Comparison of ENCODE assay signal across 16 cellular contexts in the genomic region with DNA sequence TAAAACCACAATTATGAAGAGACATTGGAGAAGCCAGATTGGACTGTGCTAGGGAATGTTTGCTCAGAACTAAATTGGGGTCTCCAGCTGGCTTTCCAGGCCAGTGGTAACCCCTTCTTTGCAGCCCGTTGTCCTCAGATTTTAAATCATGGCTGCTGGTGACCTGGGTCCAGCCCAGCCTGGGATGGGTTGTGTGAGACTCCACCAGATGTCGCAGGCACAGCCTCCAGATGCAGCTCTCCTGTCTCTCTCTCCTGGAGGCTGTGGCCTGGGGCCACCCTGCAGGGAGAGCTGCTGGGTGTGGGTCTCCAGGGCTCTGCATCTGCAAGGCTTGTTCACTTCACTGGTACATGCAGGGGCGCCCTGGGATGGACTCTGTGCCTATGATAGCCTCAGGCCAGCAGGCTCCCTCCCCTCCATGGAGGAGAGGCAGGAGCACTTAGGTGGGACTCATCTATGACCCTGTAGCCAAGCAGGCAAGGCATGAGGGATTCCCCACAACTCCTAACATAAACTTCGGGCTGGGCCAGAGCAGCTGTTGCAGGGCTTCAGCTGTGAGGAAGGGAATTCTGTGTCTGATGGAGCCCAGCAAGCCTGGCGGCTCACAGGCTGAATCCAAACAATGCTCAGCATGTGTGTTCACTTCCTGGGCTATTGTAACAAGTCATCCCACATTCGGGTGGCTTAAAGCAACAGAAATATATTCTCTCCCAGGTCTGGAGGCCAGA.
A peak's percentile ranks its signal among the peaks of the same experiment; 100 is the strongest.
DNase-seq lines count a peak whose midpoint lies in the region; ATAC-seq and TF ChIP-seq lines count a peak whose summit lies in the region.
"Had no signal": no experiment of that assay in that cellular context is flagged by ENCODE, and none has a peak within 500 bp of the region (broad histone marks: within the 10 kb centered on the region; RNA-seq: fewer than 3 reads in every experiment).

No MANE protein-coding gene starts in this region.

- peak overlapping the region; percentile 1; the same call in 1 of the 2 replicates for H3K23ac ChIP-seq in IMR-90 (ENCODE audit: low read depth, low read length)

- H3K36me3 ChIP-seq in IMR-90 (ENCODE audit: control insufficient read depth, insufficient read depth, low read length) (no peaks in the 10 kb centered on the region), esophagus muscularis mucosa (no peaks in the 10 kb centered on the region), osteoblast (ENCODE audit: insufficient read depth, low read length) (no peaks in the 10 kb centered on the region)
- H3K36me3 ChIP-seq: suprapubic skin had no signal

- dilution Hi-C loops in IMR-90 (cut with HindIII; ENCODE audit: low sequenced_read_pairs, unreplicated experiment): no loop called here

- H2BK5ac ChIP-seq in IMR-90 (ENCODE audit: low read depth, low read length, poor library complexity, severe bottlenecking): no peak overlapping the region

- H3K4me1 ChIP-seq in IMR-90 (ENCODE audit: control insufficient read depth, insufficient read depth, low read length) (peaks cover 14% of the 10 kb centered on the region; the same call in 1 of the 2 replicates), esophagus muscularis mucosa (peaks cover 15 to 26% (median 21%) of the 10 kb centered on the region in 4 donors), osteoblast (ENCODE audit: insufficient read depth, low read length) (peaks cover 19% of the 10 kb centered on the region)

- peak overlapping the region; percentile 49 for H2AFZ ChIP-seq in IMR-90 (replicated peaks; ENCODE audit: low read length, poor library complexity)
- H2AFZ ChIP-seq in osteoblast (ENCODE audit: low read length): peak overlapping the region; percentile 67

- BruUV-seq in IMR-90 (replicated peaks; lab: Mats Ljungman, UMichigan): no TSS peak

- no peak overlapping the region for H2BK20ac ChIP-seq in IMR-90 (ENCODE audit: low read depth, low read length)

- peak overlapping the region in 1 of 2 experiments; percentile 4; a peak in 1 of 4 replicates for H4K8ac ChIP-seq in IMR-90 (ENCODE audit: low read depth in 2 of 2, low read length in 2 of 2)

- DNase-seq in NCI-H345 (lab: John Stamatoyannopoulos, UW) (peak; percentile 19), NCI-H345 treated with DMSO at 0.1 percent for 48 hours (lab: John Stamatoyannopoulos, UW; ENCODE audit: unreplicated experiment) (no peak), IMR-90 (peak; percentile 83), esophagus muscularis mucosa (ENCODE audit: extremely low spot score) (peak; percentile 80), osteoblast (ENCODE audit: insufficient read length, low spot score, missing footprints) (no peak), kidney glomerular epithelial cell (lab: John Stamatoyannopoulos, UW) (no peak)
- DNase-seq: activated naive CD4-positive, alpha-beta T cell treated with Interleukin-2 at 50 U/mL for 16 hours; caudate nucleus; islet precursor cell; NCI-H1930; NCI-H82; T-helper 17 cell had no signal

- H3K4me2 ChIP-seq in IMR-90 (ENCODE audit: low read depth, low read length) (no peak overlapping the region), osteoblast (ENCODE audit: insufficient read depth, low read length) (no peak overlapping the region)

- H3K9me3 ChIP-seq in IMR-90 (ENCODE audit: control insufficient read depth, insufficient read depth, low read length): no peaks in the 10 kb centered on the region
- H3K9me3 ChIP-seq in esophagus muscularis mucosa: no peaks in the 10 kb centered on the region
- H3K9me3 ChIP-seq in osteoblast (ENCODE audit: low read depth, low read length): no peaks in the 10 kb centered on the region
- H3K9me3 ChIP-seq: suprapubic skin had no signal

- intact Hi-C loops in IMR-90 (cut with micrococcal nuclease) (no loop called here), esophagus muscularis mucosa (cut with DNase I) (no loop called here)

- H3K4ac ChIP-seq in IMR-90 (ENCODE audit: low read depth, low read length): no peak overlapping the region

- POLR2A ChIA-PET in IMR-90 (lab: Charles Lee; ENCODE audit: unreplicated experiment): no interaction called here

- no peak overlapping the region for H3K4me3 ChIP-seq in IMR-90 (ENCODE audit: insufficient read depth, low read depth, low read length)
- no peak overlapping the region for H3K4me3 ChIP-seq in esophagus muscularis mucosa
- H3K4me3 ChIP-seq in osteoblast (ENCODE audit: insufficient read depth, low read length): no peak overlapping the region
- H3K4me3 ChIP-seq: suprapubic skin had no signal

- TF ChIP-seq POLR2A in IMR-90 (IDR thresholded peaks at IDR 0.05; ENCODE audit: low read depth, low read length): no peak
- no peak for TF ChIP-seq POLR2A in esophagus muscularis mucosa (IDR thresholded peaks at IDR 0.05; ENCODE audit: low read depth)

- no peak for TF ChIP-seq RAD21 in IMR-90 (IDR thresholded peaks at IDR 0.05; ENCODE audit: low read length)

- no peak overlapping the region for H3K56ac ChIP-seq in IMR-90 (ENCODE audit: extremely low read depth, insufficient read depth, low read length)

- no peak overlapping the region for H2BK120ac ChIP-seq in IMR-90 (ENCODE audit: low read depth, low read length)

- ATAC-seq in IMR-90 (ENCODE audit: low read depth) (peak; percentile 79), HG03520 (IDR thresholded peaks at IDR 0.05; ENCODE audit: unreplicated experiment) (no peak), GM21381 (IDR thresholded peaks at IDR 0.05; ENCODE audit: unreplicated experiment) (no peak)
- ATAC-seq: activated CD4-positive, CD25-positive, alpha-beta regulatory T cell treated with anti-CD3 and anti-CD28 coated beads, Interleukin-2, amount 50 U/mL, for 24 hours; T-helper 17 cell had no signal

- in situ Hi-C loops in IMR-90 (cut with MboI; ENCODE audit: low sequenced_read_pairs): no loop called here

- WGBS in IMR-90 (ENCODE audit: extremely low coverage in 2 of 2, insufficient read length in 1 of 2), 2 experiments: no CpG with 5 or more reads among the region's 6 CpGs
- WGBS in esophagus muscularis mucosa: 80% methylated on average over 5 of the region's 6 CpGs

- no peak overlapping the region for H2BK15ac ChIP-seq in IMR-90 (ENCODE audit: low read depth, low read length)

- no peaks in the 10 kb centered on the region for H3K79me2 ChIP-seq in osteoblast (ENCODE audit: insufficient read depth, low read length)

- no peak overlapping the region for H3K18ac ChIP-seq in IMR-90 (ENCODE audit: low read depth, low read length)

- H3K27ac ChIP-seq in IMR-90 (ENCODE audit: insufficient read depth, low read length): no peak overlapping the region
- H3K27ac ChIP-seq in esophagus muscularis mucosa (replicated peaks in 1 of 4): no peak overlapping the region
- no peak overlapping the region for H3K27ac ChIP-seq in osteoblast (ENCODE audit: low read depth, low read length)
- H3K27ac ChIP-seq: suprapubic skin had no signal

- CTCF ChIA-PET in IMR-90 (lab: Yijun Ruan, JAX): interaction anchor here (1.0 to 1.4 kb wide), 2 partner anchors 21 to 27 kb away, joined by 3 to 4 read pairs; no protein-coding TSS in a partner anchor

- H2AK5ac ChIP-seq in IMR-90 (ENCODE audit: low read depth, low read length): no peak overlapping the region

- H3K79me1 ChIP-seq in IMR-90 (ENCODE audit: low read depth in 1 of 2, low read length in 2 of 2): no peaks in the 10 kb centered on the region

- no peak overlapping the region for H4K91ac ChIP-seq in IMR-90 (ENCODE audit: insufficient read depth, low read depth, low read length)

- H4K20me1 ChIP-seq in IMR-90 (ENCODE audit: insufficient read depth, low read length) (no peaks in the 10 kb centered on the region), osteoblast (ENCODE audit: insufficient read depth, low read length) (no peaks in the 10 kb centered on the region)

- no peaks in the 10 kb centered on the region; the same call in 1 of the 2 replicates for H3K9me1 ChIP-seq in IMR-90 (ENCODE audit: insufficient read depth, low read length)

- H3K27me3 ChIP-seq in IMR-90 (ENCODE audit: control insufficient read depth, insufficient read depth, low read length) (peaks cover 16% of the 10 kb centered on the region), esophagus muscularis mucosa (peaks cover 0 to 29% (median 0%) of the 10 kb centered on the region in 4 donors), osteoblast (ENCODE audit: insufficient read depth, low read length) (no peaks in the 10 kb centered on the region)

- TF ChIP-seq CTCF in IMR-90 (conservative IDR thresholded peaks at IDR 0.05; ENCODE audit: low read depth, low read length) (no peak), esophagus muscularis mucosa (IDR thresholded peaks at IDR 0.05) (no peak), osteoblast (IDR thresholded peaks at IDR 0.05; ENCODE audit: extremely low read depth, low read depth, low read length) (no peak)

- no peak overlapping the region for H3K14ac ChIP-seq in IMR-90 (replicated peaks; ENCODE audit: low read depth, low read length)

- H3K9ac ChIP-seq in IMR-90 (ENCODE audit: low read depth, low read length): no peak overlapping the region

- H2AK9ac ChIP-seq in IMR-90 (replicated peaks; ENCODE audit: low read depth, low read length, poor library complexity): no peak overlapping the region

- TF ChIP-seq EP300 in esophagus muscularis mucosa (IDR thresholded peaks at IDR 0.05): no peak

- H4K5ac ChIP-seq in IMR-90 (ENCODE audit: low read depth, low read length): no peak overlapping the region

TF ChIP-seq in IMR-90, 13 proteins besides CTCF, POLR2A, EP300 and RAD21:
- no peak for TF ChIP-seq MXI1 (IDR thresholded peaks at IDR 0.05; ENCODE audit: borderline replicate concordance, low read depth, low read length)
- no peak for TF ChIP-seq MAFK (IDR thresholded peaks at IDR 0.05; ENCODE audit: low read depth, low read length)

Comparison
In these comparisons a context has a peak if more than half of its experiments do, and no peak if none do; other contexts are left out.
1. DNase-seq: peak in NCI-H345 (single experiment), IMR-90 (single experiment) and esophagus muscularis mucosa (single experiment); none in NCI-H345 treated with DMSO at 0.1 percent for 48 hours (single experiment), osteoblast (single experiment) and kidney glomerular epithelial cell (single experiment).